ENCODE assay signal across 13 cellular contexts in genomic region chr19:10007811-10008211, GRCh38.
DNase-seq lines count a peak whose midpoint lies in the region; ATAC-seq and TF ChIP-seq lines count a peak whose summit lies in the region.
"Had no signal": no experiment of that assay in that cellular context is flagged by ENCODE, and none has a peak within 500 bp of the region (broad histone marks: within the 10 kb centered on the region; RNA-seq: fewer than 3 reads in every experiment).

No MANE protein-coding gene starts in this region.

- H3K4me3 ChIP-seq in cardiac fibroblast (replicated peaks in 1 of 2; ENCODE audit: low read depth in 2 of 2, low read length in 2 of 2) (no peak overlapping the region), stomach smooth muscle (ENCODE audit: low read length in 2 of 2) (peak overlapping the region; percentile 19 to 29)
- H3K4me3 ChIP-seq: right lobe of liver had no signal

- no peak overlapping the region for H3K9ac ChIP-seq in stomach smooth muscle (ENCODE audit: low read length in 2 of 2)

- H3K27ac ChIP-seq in layer of hippocampus (ENCODE audit: low read depth, low read length) = peak overlapping the region; percentile 38
- no peak overlapping the region for H3K27ac ChIP-seq in stomach smooth muscle (ENCODE audit: low read length)
- H3K27ac ChIP-seq: right lobe of liver, VCaP had no signal

- DNase-seq in GM04503 (ENCODE audit: low read depth) = peak; percentile 81
- peak; percentile 61 to 86 for DNase-seq in cardiac fibroblast (ENCODE audit: low read depth in 2 of 2)
- no peak for DNase-seq in activated naive CD4-positive, alpha-beta T cell (lab: John Stamatoyannopoulos, UW)
- DNase-seq in NCI-H748 treated with DMSO at 0.1 percent for 48 hours (lab: John Stamatoyannopoulos, UW) = no peak
- DNase-seq: DMS79 treated with DMSO at 0.1 percent for 48 hours, islet precursor cell, NCI-H1048, right lobe of liver had no signal

- peaks cover 14% of the 10 kb centered on the region for H3K27me3 ChIP-seq in layer of hippocampus (ENCODE audit: control insufficient read depth, insufficient read depth, low read length)
- H3K27me3 ChIP-seq in stomach smooth muscle (ENCODE audit: control insufficient read depth in 1 of 2, insufficient read depth in 2 of 2, low read length in 2 of 2) = peaks cover 32 to 35% of the 10 kb centered on the region in 2 donors
- H3K27me3 ChIP-seq: right lobe of liver had no signal

- ATAC-seq in GM19351 (IDR thresholded peaks at IDR 0.05; ENCODE audit: unreplicated experiment) (no peak), GM18870 (IDR thresholded peaks at IDR 0.05; ENCODE audit: unreplicated experiment) (no peak)
- ATAC-seq: right lobe of liver had no signal

- peaks cover 9% of the 10 kb centered on the region for H3K4me1 ChIP-seq in stomach smooth muscle (ENCODE audit: control insufficient read depth, insufficient read depth, low read length)
- H3K4me1 ChIP-seq: right lobe of liver had no signal

- H3K36me3 ChIP-seq in stomach smooth muscle (ENCODE audit: control insufficient read depth in 2 of 2, insufficient read depth in 2 of 2, low read length in 2 of 2) = peaks cover 0 to 2% of the 10 kb centered on the region in 2 donors
- H3K36me3 ChIP-seq: right lobe of liver had no signal

- H3K9me3 ChIP-seq in stomach smooth muscle (ENCODE audit: control insufficient read depth in 2 of 2, low read length in 2 of 2) = no peaks in the 10 kb centered on the region
- H3K9me3 ChIP-seq: right lobe of liver had no signal

- TF ChIP-seq CTCF in cardiac fibroblast (IDR thresholded peaks at IDR 0.05; ENCODE audit: low read depth, low read length) = no peak

Comparison
In these comparisons a context has a peak if more than half of its experiments do, and no peak if none do; other contexts are left out.
1. DNase-seq: peak in GM04503 (single experiment) and cardiac fibroblast (2 of 2); none in activated naive CD4-positive, alpha-beta T cell (0 of 4) and NCI-H748 treated with DMSO at 0.1 percent for 48 hours (single experiment).
2. H3K4me3 ChIP-seq: peak in stomach smooth muscle (2 of 2); none in cardiac fibroblast (0 of 2).